In the genomic region with DNA sequence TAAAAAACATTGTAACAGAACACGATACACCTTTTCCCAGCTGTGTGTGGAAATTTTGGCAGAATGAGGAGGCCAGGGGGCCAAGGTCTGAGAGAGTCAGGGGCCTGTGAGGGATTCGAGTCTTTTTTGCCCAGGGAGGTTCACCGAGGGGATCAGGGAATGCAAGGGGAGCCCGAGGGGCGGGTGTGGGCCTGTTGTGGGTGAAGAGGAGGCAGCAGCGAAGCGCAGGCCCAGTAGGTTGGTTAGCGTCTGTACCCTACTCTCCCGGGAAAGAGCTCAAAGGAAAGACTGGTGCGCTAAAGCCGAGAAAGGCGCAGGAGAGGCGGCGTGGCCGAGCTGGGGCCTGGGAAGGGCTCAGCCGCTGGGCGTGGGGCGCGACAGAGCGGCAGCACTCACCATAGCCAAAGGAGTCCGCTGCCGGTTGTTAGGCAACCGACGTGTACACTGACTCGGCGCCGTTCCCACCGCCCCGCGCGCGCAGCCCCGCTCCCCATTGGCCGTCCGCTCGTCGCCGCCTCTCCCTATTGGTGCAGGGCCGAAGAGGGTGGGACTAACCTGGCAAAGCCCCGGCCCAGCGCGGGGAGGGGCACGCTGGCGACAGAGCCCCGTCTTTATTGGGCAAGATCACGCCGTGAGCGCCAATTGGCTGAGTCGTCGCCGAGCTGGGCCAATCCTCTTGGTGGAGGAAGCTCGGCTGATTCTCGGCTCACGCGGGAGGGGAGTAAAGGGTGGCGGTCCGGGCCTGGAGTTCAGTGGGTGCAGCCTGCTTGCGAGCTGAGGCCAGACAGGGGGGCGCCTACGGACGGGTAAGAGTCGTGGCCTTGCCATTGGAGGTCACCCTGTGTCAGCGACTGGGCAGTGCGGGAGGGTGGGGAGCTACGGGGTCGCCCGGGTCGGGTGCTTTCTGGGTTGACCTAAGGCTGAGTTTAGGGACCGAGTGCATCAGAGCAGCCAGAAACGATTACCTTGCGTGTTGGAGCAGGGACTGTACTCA, we compare ENCODE assay signal across 8 cellular contexts. TPM values are rescaled to one million over a fixed set of nuclear protein-coding genes. Genes with fewer than 3 reads are reported as not detected.
DNase-seq lines count a peak whose midpoint lies in the region; ATAC-seq and TF ChIP-seq lines count a peak whose summit lies in the region.

A gene (minus strand): TSS at position 446 of the 994 bp plus-strand sequence. CDS start 47 bp downstream, at position 399.
A gene (plus strand): TSS at position 752 of the 994 bp plus-strand sequence. CDS start 15,262 bp downstream, outside the sequence.

- H3K36me3 ChIP-seq in colonic mucosa: no peaks in the 10 kb centered on the region

- no peak for TF ChIP-seq CTCF in colonic mucosa (IDR thresholded peaks at IDR 0.05)

- no peaks in the 10 kb centered on the region for H3K27me3 ChIP-seq in colonic mucosa

- H3K9ac ChIP-seq in colonic mucosa (ENCODE audit: low read depth in 2 of 2, low read length in 2 of 2): peak within 1 kb of the TSS; percentile 64 to 70

- intact Hi-C loops in colonic mucosa (cut with DNase I): no loop called here

- DNase-seq in Ammon's horn (ENCODE audit: low spot score): peak; percentile 98
- DNase-seq in GM19238 (ENCODE audit: insufficient read length, low spot score): peak; percentile 92
- peak; percentile 95 to 97 for DNase-seq in NCI-H524 (lab: John Stamatoyannopoulos, UW)
- DNase-seq in activated CD4-positive, alpha-beta T cell treated with anti-CD3 and anti-CD28 coated beads for 4 hours: peak; percentile 90 to 91
- DNase-seq in colonic mucosa: peak; percentile 94
- DNase-seq in kidney tubule cell (ENCODE audit: low spot score): peak; percentile 95
- DNase-seq in stimulated activated CD4-positive, alpha-beta T cell treated with anti-CD3 and anti-CD28 coated beads, Interleukin-1b, Interleukin-23, amount 100 ng/mL, for 24 hours (ENCODE audit: low read depth in 4 of 4, low spot score in 1 of 4): peak; percentile 70 to 87 (median 80)

- H3K4me3 ChIP-seq in colonic mucosa: peak within 1 kb of the TSS; percentile 60

- peak; percentile 99 for ATAC-seq in HG03442 (IDR thresholded peaks at IDR 0.05; ENCODE audit: unreplicated experiment)

- H3K27ac ChIP-seq in colonic mucosa: no peak within 1 kb of the TSS

- no peaks in the 10 kb centered on the region for H3K9me3 ChIP-seq in colonic mucosa

- no peaks in the 10 kb centered on the region for H3K4me1 ChIP-seq in colonic mucosa

RNA-seq across cellular contexts. Expression of the first gene that starts in this region (rescaled TPM):
- total RNA-seq in colonic mucosa: 10 to 100 TPM; 19.0 to 20.4 TPM

RNA-seq across cellular contexts. Expression of the second gene that starts in this region (rescaled TPM):
- total RNA-seq in colonic mucosa: 10 to 100 TPM; 25.3 to 28.8 TPM
